8 cellular contexts compared by ENCODE assay signal in the genomic region with DNA sequence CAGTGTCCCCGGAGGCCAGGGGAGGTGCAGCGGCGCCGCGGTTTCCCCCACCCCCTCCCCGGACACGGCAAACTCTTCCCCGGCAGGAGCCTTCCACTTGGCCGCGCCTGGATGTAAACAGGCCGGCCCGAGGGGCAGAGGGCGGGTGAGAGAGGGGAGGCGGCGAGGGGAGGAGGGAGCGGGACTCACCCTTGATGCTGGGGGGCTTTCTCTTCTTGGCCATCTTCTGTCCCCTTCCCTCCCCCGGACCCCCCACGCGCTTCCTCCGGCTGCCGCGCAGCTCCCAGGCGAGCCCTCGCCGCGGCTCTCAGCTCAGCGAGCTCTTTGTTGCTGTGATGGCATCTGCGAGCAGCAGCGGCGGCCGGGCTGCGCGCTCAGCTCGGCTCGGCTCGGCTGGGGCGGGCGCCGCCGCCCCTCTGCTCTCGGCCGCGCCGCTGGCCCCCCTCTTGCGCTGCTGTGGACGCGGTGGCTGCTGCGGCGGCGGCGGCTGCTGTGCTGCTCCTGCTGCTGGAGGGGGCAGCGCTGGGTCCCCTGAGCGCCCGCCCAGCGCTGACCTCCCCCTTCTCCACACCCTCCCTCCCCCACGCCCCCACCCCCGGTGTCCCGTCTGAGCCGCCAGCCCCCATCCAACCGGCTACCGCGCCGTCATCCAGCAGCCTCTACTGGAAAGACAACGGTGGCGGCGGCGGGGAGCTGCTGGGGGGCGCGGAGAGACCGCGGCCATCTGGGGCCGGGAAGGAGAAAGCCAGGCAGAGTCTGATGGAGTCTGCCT. TPM values are rescaled to one million over a fixed set of nuclear protein-coding genes. Genes with fewer than 3 reads are reported as not detected.
DNase-seq lines count a peak whose midpoint lies in the region; ATAC-seq and TF ChIP-seq lines count a peak whose summit lies in the region.

No MANE protein-coding gene starts in this region.

- no peaks in the 10 kb centered on the region for H3K27me3 ChIP-seq in vagina

- intact Hi-C loops in activated CD4-positive, alpha-beta memory T cell treated with anti-CD3 and anti-CD28 coated beads for 36 hours (cut with micrococcal nuclease), result no loop called here
- intact Hi-C loops in vagina (cut with DNase I), result no loop called here

- H3K4me3 Mint-ChIP-seq in activated CD4-positive, alpha-beta memory T cell treated with anti-CD3 and anti-CD28 coated beads for 36 hours, result peak overlapping the region; percentile 36

- peaks cover 14% of the 10 kb centered on the region for H3K4me1 Mint-ChIP-seq in activated CD4-positive, alpha-beta memory T cell treated with anti-CD3 and anti-CD28 coated beads for 36 hours (ENCODE audit: low read depth)

- no peaks in the 10 kb centered on the region for H3K36me3 Mint-ChIP-seq in activated CD4-positive, alpha-beta memory T cell treated with anti-CD3 and anti-CD28 coated beads for 36 hours

- no peak overlapping the region for H3K27ac ChIP-seq in vagina

- CTCF ChIA-PET in activated CD4-positive, alpha-beta memory T cell treated with anti-CD3 and anti-CD28 coated beads for 36 hours (lab: Charles Lee), result interaction anchor here (1.0 kb wide), 1 partner anchor 11 kb away, joined by 3 read pairs; no protein-coding TSS in a partner anchor

- ATAC-seq in activated CD4-positive, CD25-positive, alpha-beta regulatory T cell treated with anti-CD3 and anti-CD28 coated beads, Interleukin-2, amount 50 U/mL, for 24 hours, result peak; percentile 27 to 33
- peak; percentile 39 for ATAC-seq in HG03442 (IDR thresholded peaks at IDR 0.05; ENCODE audit: unreplicated experiment)
- ATAC-seq in GM21528 (IDR thresholded peaks at IDR 0.05; ENCODE audit: low FRiP score, unreplicated experiment), result no peak

- DNase-seq in activated CD4-positive, CD25-positive, alpha-beta regulatory T cell (lab: John Stamatoyannopoulos, UW), result no peak
- DNase-seq in activated CD4-positive, alpha-beta memory T cell treated with anti-CD3 and anti-CD28 coated beads for 36 hours, result peak; percentile 22
- DNase-seq in epithelial cell of proximal tubule (ENCODE audit: low read depth) (no peak), mucosa of gallbladder (ENCODE audit: low spot score) (peak; percentile 16), vagina (ENCODE audit: extremely low spot score in 2 of 2) (no peak)

- H3K9me3 ChIP-seq in vagina, result no peaks in the 10 kb centered on the region

- no peak for TF ChIP-seq CTCF in epithelial cell of proximal tubule (conservative IDR thresholded peaks at IDR 0.05; ENCODE audit: low read depth, low read length)
- no peak for TF ChIP-seq CTCF in vagina (IDR thresholded peaks at IDR 0.05)

- peak overlapping the region; percentile 58 for H3K4me3 ChIP-seq in epithelial cell of proximal tubule (ENCODE audit: low read depth, low read length)
- peak overlapping the region; percentile 40 to 47 for H3K4me3 ChIP-seq in vagina

- POLR2A ChIA-PET in activated CD4-positive, alpha-beta memory T cell treated with anti-CD3 and anti-CD28 coated beads for 36 hours (lab: Charles Lee), result no interaction called here

- no peaks in the 10 kb centered on the region for H3K36me3 ChIP-seq in vagina

- peaks cover 60% of the 10 kb centered on the region for H3K27me3 Mint-ChIP-seq in activated CD4-positive, alpha-beta memory T cell treated with anti-CD3 and anti-CD28 coated beads for 36 hours

- H3K4me1 ChIP-seq in vagina, result peaks cover 17% of the 10 kb centered on the region

- H3K9me3 Mint-ChIP-seq in activated CD4-positive, alpha-beta memory T cell treated with anti-CD3 and anti-CD28 coated beads for 36 hours, result no peaks in the 10 kb centered on the region

- TF ChIP-seq POLR2A in vagina (IDR thresholded peaks at IDR 0.05), result no peak

- H3K27ac Mint-ChIP-seq in activated CD4-positive, alpha-beta memory T cell treated with anti-CD3 and anti-CD28 coated beads for 36 hours, result no peak overlapping the region

RNA-seq across cellular contexts. Expression of a gene that starts 4.9 kb away (rescaled TPM):
- total RNA-seq in activated CD4-positive, alpha-beta memory T cell treated with anti-CD3 and anti-CD28 coated beads for 36 hours, result under 1 TPM; 0.34 to 0.40 TPM
- total RNA-seq in epithelial cell of proximal tubule (0.07 and 1.8 TPM in 2 replicates), mucosa of gallbladder (0.43 TPM), vagina (1.2 TPM)

Comparison
In these comparisons a context has a peak if more than half of its experiments do, and no peak if none do; other contexts are left out.
1. DNase-seq: peak in activated CD4-positive, alpha-beta memory T cell treated with anti-CD3 and anti-CD28 coated beads for 36 hours (single experiment) and mucosa of gallbladder (single experiment); none in activated CD4-positive, CD25-positive, alpha-beta regulatory T cell (0 of 4), epithelial cell of proximal tubule (single experiment) and vagina (0 of 2).